Comparison of ENCODE assay signal across 1 cellular context in the genomic region with DNA sequence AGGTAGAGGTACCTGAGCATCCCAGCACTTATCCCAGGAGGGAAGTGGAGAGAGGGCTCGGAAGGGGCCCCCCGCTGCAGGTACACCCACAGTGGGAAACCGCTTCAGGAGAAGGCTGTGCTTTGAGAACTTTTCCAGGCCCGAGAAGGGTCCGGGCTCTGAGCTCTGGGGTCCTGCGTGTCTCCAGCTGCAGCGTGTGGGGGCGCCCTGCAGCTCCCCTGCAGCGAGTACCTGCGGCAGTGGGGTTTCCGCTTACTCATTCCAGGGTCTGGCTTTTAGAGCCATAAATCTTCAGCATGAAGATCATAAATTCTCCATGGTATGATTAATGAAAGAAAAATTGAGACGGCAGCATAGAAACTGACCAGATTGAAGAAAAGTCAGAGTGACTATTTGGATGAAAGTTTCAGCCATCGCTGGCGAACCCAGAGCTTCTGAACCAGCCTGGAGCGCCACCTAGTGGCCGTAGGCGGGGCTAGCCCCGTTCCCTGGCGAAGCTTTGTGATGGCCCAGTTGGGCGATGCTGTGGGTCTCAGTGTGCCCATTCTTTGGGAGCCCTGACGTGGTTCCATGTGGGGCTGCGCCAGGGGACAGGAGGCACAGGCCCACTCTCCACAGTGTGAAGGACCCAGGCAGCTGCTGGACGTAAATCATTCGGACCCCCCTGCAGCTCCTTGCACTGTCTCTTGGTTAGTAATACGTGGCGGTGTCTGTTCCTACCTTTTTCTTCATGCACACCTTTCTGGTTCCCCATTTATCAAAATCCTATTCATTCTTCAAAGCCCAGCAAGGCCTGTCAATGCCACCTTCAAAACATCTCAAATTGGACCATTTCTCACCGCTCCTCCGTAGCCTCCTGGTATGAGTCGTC.
TF ChIP-seq lines count a peak whose summit lies in the region.

No MANE protein-coding gene starts in this region.

TF ChIP-seq in HepG2, 621 proteins besides CTCF, POLR2A, EP300 and RAD21 (continued from another document):
- TF ChIP-seq ETV5 (CRISPR knock-in tag; IDR thresholded peaks at IDR 0.05; ENCODE audit: borderline replicate concordance) (0 out of 2 replicates have a peak, but pooled peaks have one; percentile 29), KDM2A (CRISPR knock-in tag; IDR thresholded peaks at IDR 0.05; ENCODE audit: borderline replicate concordance, low read depth) (peak; percentile 49; the same call in 1 of the 2 replicates), HDAC2 (CRISPR knock-in tag; IDR thresholded peaks at IDR 0.05) (peak; percentile 32; the same call in 1 of the 2 replicates), MEIS2 (CRISPR knock-in tag; IDR thresholded peaks at IDR 0.05) (0 out of 2 replicates have a peak, but pooled peaks have one; percentile 28), YY1 (IDR thresholded peaks at IDR 0.05; ENCODE audit: insufficient read depth, insufficient replicate concordance, low read depth, low read length) (peak; percentile 37), SMC3 (IDR thresholded peaks at IDR 0.05; ENCODE audit: low read length) (peak; percentile 73)
- TF ChIP-seq, protein P1, sequence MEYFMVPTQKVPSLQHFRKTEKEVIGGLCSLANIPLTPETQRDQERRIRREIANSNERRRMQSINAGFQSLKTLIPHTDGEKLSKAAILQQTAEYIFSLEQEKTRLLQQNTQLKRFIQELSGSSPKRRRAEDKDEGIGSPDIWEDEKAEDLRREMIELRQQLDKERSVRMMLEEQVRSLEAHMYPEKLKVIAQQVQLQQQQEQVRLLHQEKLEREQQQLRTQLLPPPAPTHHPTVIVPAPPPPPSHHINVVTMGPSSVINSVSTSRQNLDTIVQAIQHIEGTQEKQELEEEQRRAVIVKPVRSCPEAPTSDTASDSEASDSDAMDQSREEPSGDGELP (IDR thresholded peaks at IDR 0.05; ENCODE audit: borderline replicate concordance, low read depth): no peak
